ENCODE assay signal across 10 cellular contexts in genomic region chr11:57322881-57323467, GRCh38. TPM values are rescaled to one million over a fixed set of nuclear protein-coding genes. Genes with fewer than 3 reads are reported as not detected.
DNase-seq lines count a peak whose midpoint lies in the region; ATAC-seq and TF ChIP-seq lines count a peak whose summit lies in the region.
"Had no signal": no experiment of that assay in that cellular context is flagged by ENCODE, and none has a peak within 500 bp of the region (broad histone marks: within the 10 kb centered on the region; RNA-seq: fewer than 3 reads in every experiment).

No MANE protein-coding gene starts in this region.

- intact Hi-C loops in dorsolateral prefrontal cortex (cut with DNase I), result loop anchor here in 1 of 2 donors (10.0 kb wide), 1 partner anchor 492 kb away; no protein-coding TSS in a partner anchor

- H3K27me3 ChIP-seq in dorsolateral prefrontal cortex, result no peaks in the 10 kb centered on the region

- H3K9me3 Mint-ChIP-seq in nephron, result no peaks in the 10 kb centered on the region

- ATAC-seq in HG03378 (IDR thresholded peaks at IDR 0.05; ENCODE audit: unreplicated experiment), result no peak

- H3K27me3 Mint-ChIP-seq in nephron (ENCODE audit: low read depth), result peaks cover 3% of the 10 kb centered on the region

- H3K27ac Mint-ChIP-seq in nephron, result peak overlapping the region; percentile 92 to 99 (median 98)

- peak overlapping the region in 56 of 59 donors; percentile 13 to 95 (median 88) for H3K27ac ChIP-seq in dorsolateral prefrontal cortex

- H3K4me3 Mint-ChIP-seq in nephron, result peak overlapping the region; percentile 89 to 97 (median 90)

- H3K4me3 ChIP-seq in AG10803 (ENCODE audit: low read length) (peak overlapping the region; percentile 98), dorsolateral prefrontal cortex (peak overlapping the region in 51 of 59 donors; percentile 11 to 90 (median 75))

- peaks cover 61% of the 10 kb centered on the region for H3K4me1 Mint-ChIP-seq in nephron

- H3K36me3 Mint-ChIP-seq in nephron (ENCODE audit: low read depth), result peaks cover 41% of the 10 kb centered on the region

- no peak; the same call in 1 of the 2 replicates for TF ChIP-seq CTCF in AG10803 (conservative IDR thresholded peaks at IDR 0.05; ENCODE audit: low read length)
- no peak for TF ChIP-seq CTCF in dorsolateral prefrontal cortex (IDR thresholded peaks at IDR 0.05 in 54 of 56, conservative IDR thresholded peaks at IDR 0.05 in 2 of 56; ENCODE audit: low read depth in 1 of 56, partially characterized antibody in 56 of 56)
- no peak for TF ChIP-seq CTCF in nephron (IDR thresholded peaks at IDR 0.05; ENCODE audit: unreplicated experiment in 3 of 3)

- DNase-seq in AG10803 (ENCODE audit: low read depth) (no peak), M059J (ENCODE audit: low read depth) (peak; percentile 54), dorsolateral prefrontal cortex (no peak), DMS 273 treated with DMSO at 0.1 percent for 48 hours (lab: John Stamatoyannopoulos, UW) (no peak), KG1 (lab: John Stamatoyannopoulos, UW) (no peak), NCI-H1694 treated with DMSO at 0.1 percent for 48 hours (lab: John Stamatoyannopoulos, UW) (no peak)
- DNase-seq: effector CD4-positive, alpha-beta T cell; MM.1S had no signal

RNA-seq across cellular contexts. Expression of gene TNKS1BP1, which starts 1.8 kb away (rescaled TPM):
- total RNA-seq in M059J (2014; rRNA removed; shearing (Covaris generic)), result 18.4 and 44.4 TPM in 2 replicates
- 100 to 1,000 TPM in 1 of 120 experiments, 10 to 100 TPM in 119; 31.3 to 111 (median 55.2) TPM for total RNA-seq in dorsolateral prefrontal cortex

RNA-seq across cellular contexts. Expression of gene SSRP1, which starts 12.7 kb away (rescaled TPM):
- total RNA-seq in M059J (2014; rRNA removed; shearing (Covaris generic)), result 96.0 and 145 TPM in 2 replicates
- total RNA-seq in dorsolateral prefrontal cortex, result 10 to 100 TPM; 43.7 to 71.1 (median 56.7) TPM

RNA-seq across cellular contexts. Expression of gene P2RX3, which starts 15.2 kb away (rescaled TPM):
- total RNA-seq in M059J (2014; rRNA removed; shearing (Covaris generic)), result not detected in 2 replicates
- total RNA-seq in dorsolateral prefrontal cortex, result under 1 TPM in 6 of 120 experiments, not detected in 114; 0.30 to 0.83 (median 0.40) TPM

RNA-seq across cellular contexts. Expression of gene PRG3, which starts 58.0 kb away (rescaled TPM):
- total RNA-seq in M059J (2014; rRNA removed; shearing (Covaris generic)), result not detected in 2 replicates
- total RNA-seq in dorsolateral prefrontal cortex, result not detected
